In the genomic region with DNA sequence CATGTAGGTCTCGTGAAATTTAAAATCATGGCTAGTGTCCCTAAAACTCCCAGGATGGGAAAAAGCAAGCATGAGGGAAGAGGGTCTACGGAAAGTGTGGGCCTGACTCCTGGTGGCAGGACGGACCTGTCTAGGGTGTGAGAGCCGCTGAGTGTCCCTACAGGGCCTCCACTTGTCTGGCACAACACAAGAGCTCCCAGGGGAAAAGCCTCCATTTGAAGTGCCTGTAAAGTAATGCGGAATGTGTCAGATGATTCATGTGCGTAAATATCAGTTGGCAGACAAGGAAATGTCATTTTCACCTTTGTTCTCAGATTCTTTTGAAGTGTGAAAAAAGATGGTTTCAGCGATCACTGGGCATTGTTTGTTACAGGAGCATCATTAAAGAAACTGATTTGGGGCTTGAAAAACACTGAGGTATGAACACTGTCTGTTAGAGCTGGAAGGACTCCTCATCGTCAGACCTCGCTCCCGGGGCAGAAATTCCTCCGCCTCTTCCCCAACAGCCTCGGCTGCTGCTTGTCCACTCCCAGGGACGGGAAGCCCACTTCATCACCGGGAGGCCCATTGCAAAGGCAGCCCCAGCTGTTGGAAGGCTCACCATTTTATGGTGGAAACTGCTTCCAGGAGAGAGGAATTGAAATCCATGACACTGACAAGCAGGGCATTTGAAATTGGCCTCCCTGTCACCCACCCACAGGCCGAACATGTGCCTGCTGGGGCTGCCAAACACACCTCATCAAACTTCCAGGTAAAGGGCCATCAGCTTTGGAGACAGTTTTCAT, we compare ENCODE assay signal across 22 cellular contexts.
A peak's percentile ranks its signal among the peaks of the same experiment; 100 is the strongest.
DNase-seq lines count a peak whose midpoint lies in the region; ATAC-seq, FAIRE-seq and TF ChIP-seq lines count a peak whose summit lies in the region.
"Had no signal": no experiment of that assay in that cellular context is flagged by ENCODE, and none has a peak within 500 bp of the region (broad histone marks: within the 10 kb centered on the region; RNA-seq: fewer than 3 reads in every experiment).

No MANE protein-coding gene starts in this region.

- no peaks in the 10 kb centered on the region for H3K27me3 ChIP-seq in keratinocyte (ENCODE audit: control insufficient read depth, extremely low read depth, insufficient read depth, low read length)
- H3K27me3 ChIP-seq: colonic mucosa, gastrocnemius medialis had no signal

- dilution Hi-C loops in keratinocyte (cut with MboI; ENCODE audit: extremely low pct_ligation_motif_present, low sequenced_read_pairs): no loop called here

- POLR2A ChIA-PET in A549 (lab: Yijun Ruan, JAX): no interaction called here

- WGBS in A549 (ENCODE audit: missing lambda C conversion rate): 66% methylated on average over 15 of the region's 15 CpGs

- H3K27ac ChIP-seq in A549: no peak overlapping the region
- H3K27ac ChIP-seq in keratinocyte (ENCODE audit: control insufficient read depth, insufficient read depth, low read length): peak overlapping the region; percentile 54
- H3K27ac ChIP-seq: colonic mucosa, gastrocnemius medialis, KMS-11, parathyroid adenoma, stomach had no signal

- H2AFZ ChIP-seq in keratinocyte (ENCODE audit: control insufficient read depth, low read length): no peak overlapping the region
- H2AFZ ChIP-seq: parathyroid adenoma had no signal

- no peaks in the 10 kb centered on the region for H4K20me1 ChIP-seq in keratinocyte (ENCODE audit: control insufficient read depth, extremely low read depth, insufficient read depth, low read length)

- H3K9me1 ChIP-seq in keratinocyte (ENCODE audit: control insufficient read depth, extremely low read depth, insufficient read depth, low read length): no peaks in the 10 kb centered on the region

- ATAC-seq in A549: peak in 1 of 2 experiments; percentile 49; a peak in 1 of 6 replicates
- no peak for ATAC-seq in GM21526 (IDR thresholded peaks at IDR 0.05; ENCODE audit: low FRiP score, unreplicated experiment)
- ATAC-seq in HG02642 (IDR thresholded peaks at IDR 0.05; ENCODE audit: poor library complexity, unreplicated experiment): no peak
- ATAC-seq: gastrocnemius medialis, GM12878 had no signal

- no peaks in the 10 kb centered on the region for H3K79me2 ChIP-seq in keratinocyte (ENCODE audit: control insufficient read depth, insufficient read depth, low read length)
- H3K79me2 ChIP-seq: parathyroid adenoma had no signal

- no peak overlapping the region for H3K4me3 ChIP-seq in A549
- H3K4me3 ChIP-seq in keratinocyte (ENCODE audit: control insufficient read depth in 2 of 3, extremely low read depth in 1 of 3, insufficient read depth in 2 of 3, low read depth in 1 of 3, low read length in 3 of 3): no peak overlapping the region
- H3K4me3 ChIP-seq: colonic mucosa, gastrocnemius medialis, GM12878, stomach had no signal

- H3K4me1 ChIP-seq in A549 (peaks cover 15% of the 10 kb centered on the region), keratinocyte (ENCODE audit: control insufficient read depth, extremely low read depth, insufficient read depth, low read length) (peaks cover 39% of the 10 kb centered on the region)
- H3K4me1 ChIP-seq: colonic mucosa, gastrocnemius medialis, parathyroid adenoma, stomach had no signal

- CTCF ChIA-PET in A549 (lab: Yijun Ruan, JAX): interaction anchor here (1.1 kb wide), 1 partner anchor 52 kb away, joined by 3 read pairs; no protein-coding TSS in a partner anchor

- no peak for TF ChIP-seq EP300 in A549 (IDR thresholded peaks at IDR 0.05)

- no peaks in the 10 kb centered on the region for H3K36me3 ChIP-seq in keratinocyte (ENCODE audit: control insufficient read depth in 2 of 2, extremely low read depth in 1 of 2, insufficient read depth in 2 of 2, low read length in 2 of 2)
- H3K36me3 ChIP-seq: colonic mucosa, gastrocnemius medialis, stomach had no signal

- FAIRE-seq in A549 (lab: Jason Lieb, UNC) (no peak), keratinocyte (lab: Jason Lieb, UNC) (peak; percentile 9), frontal cortex (lab: Jason Lieb, UNC) (no peak)
- FAIRE-seq: astrocyte, GM12878 had no signal

- TF ChIP-seq RAD21 in A549 (conservative IDR thresholded peaks at IDR 0.05 in 1 of 2, IDR thresholded peaks at IDR 0.05 in 1 of 2): no peak

- no peak overlapping the region for H3K4me2 ChIP-seq in A549
- H3K4me2 ChIP-seq in keratinocyte (ENCODE audit: control insufficient read depth, extremely low read depth, insufficient read depth, low read depth, low read length): no peak overlapping the region
- H3K4me2 ChIP-seq: KMS-11 had no signal

- TF ChIP-seq POLR2A in A549 (IDR thresholded peaks at IDR 0.05; ENCODE audit: low read length): no peak

- TF ChIP-seq CTCF in A549 (IDR thresholded peaks at IDR 0.05) (no peak), keratinocyte (optimal IDR thresholded peaks at IDR 0.05 in 1 of 3, IDR thresholded peaks at IDR 0.05 in 1 of 3, conservative IDR thresholded peaks at IDR 0.05 in 1 of 3; ENCODE audit: extremely low read depth in 1 of 3, insufficient read depth in 2 of 3, low read length in 3 of 3) (no peak)

- H3K9ac ChIP-seq in keratinocyte (ENCODE audit: control insufficient read depth, extremely low read depth, insufficient read depth, low read length): no peak overlapping the region
- H3K9ac ChIP-seq: KMS-11, parathyroid adenoma had no signal

- H3K9me3 ChIP-seq in A549: no peaks in the 10 kb centered on the region; the same call in 2 of the 3 replicates
- no peaks in the 10 kb centered on the region for H3K9me3 ChIP-seq in keratinocyte (ENCODE audit: control insufficient read depth, low read depth, low read length)
- H3K9me3 ChIP-seq: colonic mucosa, gastrocnemius medialis had no signal

- DNase-seq in A549 (ENCODE audit: low read depth in 1 of 2, low spot score in 1 of 2) (peak in 1 of 2 experiments; percentile 28), Daoy (ENCODE audit: low read depth) (peak; percentile 57), NCI-H69 (lab: John Stamatoyannopoulos, UW) (peak; percentile 32), keratinocyte (ENCODE audit: low read depth, low spot score) (no peak), NCI-H2081 treated with DMSO at 0.1 percent for 48 hours (lab: John Stamatoyannopoulos, UW) (no peak), frontal cortex (ENCODE audit: low spot score in 2 of 2) (no peak)
- DNase-seq: activated CD4-positive, alpha-beta T cell treated with anti-CD3 and anti-CD28 coated beads for 4 hours; activated naive CD4-positive, alpha-beta T cell treated with anti-CD3 and anti-CD28 coated beads for 36 hours; colonic mucosa; gastrocnemius medialis; GF-D8; HFFc6; NCI-H1092; NCI-H446 treated with DMSO at 0.1 percent for 48 hours; NK-92 treated with Interleukin-12 subunit alpha and Interleukin-12 subunit beta, amount 100 ng/mL, for 24 hours; stomach had no signal

TF ChIP-seq in A549, 52 proteins besides CTCF, POLR2A, EP300 and RAD21:
- TF ChIP-seq BHLHE40 (IDR thresholded peaks at IDR 0.05; ENCODE audit: low read depth, low read length) (no peak), FOSL2 (IDR thresholded peaks at IDR 0.05) (no peak), FOSL2 (CRISPR knock-in tag; IDR thresholded peaks at IDR 0.05) (0 out of 2 replicates have a peak, but pooled peaks have one; percentile 3)

Comparison
In these comparisons a context has a peak if more than half of its experiments do, and no peak if none do; other contexts are left out.
1. DNase-seq: peak in Daoy (single experiment) and NCI-H69 (single experiment); none in keratinocyte (single experiment), NCI-H2081 treated with DMSO at 0.1 percent for 48 hours (single experiment) and frontal cortex (0 of 2).